Comparison of ENCODE assay signal across 20 cellular contexts in genomic region chr15:79529441-79529840, GRCh38.
DNase-seq lines count a peak whose midpoint lies in the region; ATAC-seq and TF ChIP-seq lines count a peak whose summit lies in the region.
"Had no signal": no experiment of that assay in that cellular context is flagged by ENCODE, and none has a peak within 500 bp of the region (broad histone marks: within the 10 kb centered on the region; RNA-seq: fewer than 3 reads in every experiment).

No MANE protein-coding gene starts in this region.

- peak; percentile 71 for DNase-seq in SK-N-DZ (ENCODE audit: low spot score)
- peak; percentile 60 for DNase-seq in glutamatergic neuron
- DNase-seq in nephron progenitor cell: peak; percentile 30
- DNase-seq in ascending aorta (ENCODE audit: low spot score in 2 of 2): no peak
- no peak for DNase-seq in NCI-H345 (lab: John Stamatoyannopoulos, UW)
- DNase-seq in DMS 273 treated with DMSO at 0.1 percent for 48 hours (lab: John Stamatoyannopoulos, UW): no peak
- DNase-seq: ACHN; Caco-2; CD4-positive, alpha-beta T cell; DMS153; DMS79; GDM1; GOT3; H7; HFFc6 had no signal

- H3K36me3 ChIP-seq in ascending aorta: no peaks in the 10 kb centered on the region

- H3K9me3 Mint-ChIP-seq in glutamatergic neuron (ENCODE audit: unreplicated experiment): peaks cover 7% of the 10 kb centered on the region
- no peaks in the 10 kb centered on the region for H3K9me3 Mint-ChIP-seq in nephron progenitor cell
- H3K9me3 Mint-ChIP-seq: CD4-positive, alpha-beta T cell; HFFc6 had no signal

- H3K4me1 ChIP-seq in ascending aorta: no peaks in the 10 kb centered on the region
- H3K4me1 ChIP-seq: Caco-2 had no signal

- ATAC-seq in HG03521 (IDR thresholded peaks at IDR 0.05; ENCODE audit: unreplicated experiment): no peak
- ATAC-seq: HCT116, HepG2 had no signal

- TF ChIP-seq CTCF in glutamatergic neuron (IDR thresholded peaks at IDR 0.05; ENCODE audit: partially characterized antibody, unreplicated experiment) (no peak), nephron progenitor cell (IDR thresholded peaks at IDR 0.05) (no peak), ascending aorta (IDR thresholded peaks at IDR 0.05) (no peak)

- H3K4me1 Mint-ChIP-seq in glutamatergic neuron (ENCODE audit: low read depth, unreplicated experiment) (peaks cover 33% of the 10 kb centered on the region), nephron progenitor cell (peaks cover 47% of the 10 kb centered on the region)
- H3K4me1 Mint-ChIP-seq: IgD-negative memory B cell had no signal

- intact Hi-C loops in ascending aorta (cut with DNase I): no loop called here

- H3K27ac Mint-ChIP-seq in glutamatergic neuron (ENCODE audit: unreplicated experiment) (peak overlapping the region; percentile 84), nephron progenitor cell (peak overlapping the region; percentile 55)
- H3K27ac Mint-ChIP-seq: CD4-positive, alpha-beta T cell; HFFc6; IgD-negative memory B cell had no signal

- H3K27me3 Mint-ChIP-seq in glutamatergic neuron (ENCODE audit: unreplicated experiment) (peaks cover 3% of the 10 kb centered on the region), nephron progenitor cell (ENCODE audit: low read depth, poor library complexity) (peaks cover 3% of the 10 kb centered on the region)

- peak overlapping the region; percentile 67 for H3K4me3 Mint-ChIP-seq in glutamatergic neuron (ENCODE audit: unreplicated experiment)
- H3K4me3 Mint-ChIP-seq in nephron progenitor cell: peak overlapping the region; percentile 21
- H3K4me3 Mint-ChIP-seq: CD4-positive, alpha-beta T cell; HFFc6; IgD-negative memory B cell had no signal

- H3K9me3 ChIP-seq in ascending aorta: no peaks in the 10 kb centered on the region
- H3K9me3 ChIP-seq: Caco-2 had no signal

- H3K27ac ChIP-seq in ascending aorta: no peak overlapping the region
- H3K27ac ChIP-seq: C4-2B had no signal

- no peak overlapping the region for H3K4me3 ChIP-seq in ascending aorta

- H3K36me3 Mint-ChIP-seq in glutamatergic neuron (ENCODE audit: unreplicated experiment) (peaks cover 4% of the 10 kb centered on the region), nephron progenitor cell (ENCODE audit: low read depth) (no peaks in the 10 kb centered on the region)
- H3K36me3 Mint-ChIP-seq: IgD-negative memory B cell had no signal

- H3K27me3 ChIP-seq in ascending aorta: no peaks in the 10 kb centered on the region

Comparison
In these comparisons a context has a peak if more than half of its experiments do, and no peak if none do; other contexts are left out.
1. DNase-seq: peak in SK-N-DZ (single experiment), glutamatergic neuron (single experiment) and nephron progenitor cell (single experiment); none in ascending aorta (0 of 2), NCI-H345 (single experiment) and DMS 273 treated with DMSO at 0.1 percent for 48 hours (single experiment).